In the genomic region with DNA sequence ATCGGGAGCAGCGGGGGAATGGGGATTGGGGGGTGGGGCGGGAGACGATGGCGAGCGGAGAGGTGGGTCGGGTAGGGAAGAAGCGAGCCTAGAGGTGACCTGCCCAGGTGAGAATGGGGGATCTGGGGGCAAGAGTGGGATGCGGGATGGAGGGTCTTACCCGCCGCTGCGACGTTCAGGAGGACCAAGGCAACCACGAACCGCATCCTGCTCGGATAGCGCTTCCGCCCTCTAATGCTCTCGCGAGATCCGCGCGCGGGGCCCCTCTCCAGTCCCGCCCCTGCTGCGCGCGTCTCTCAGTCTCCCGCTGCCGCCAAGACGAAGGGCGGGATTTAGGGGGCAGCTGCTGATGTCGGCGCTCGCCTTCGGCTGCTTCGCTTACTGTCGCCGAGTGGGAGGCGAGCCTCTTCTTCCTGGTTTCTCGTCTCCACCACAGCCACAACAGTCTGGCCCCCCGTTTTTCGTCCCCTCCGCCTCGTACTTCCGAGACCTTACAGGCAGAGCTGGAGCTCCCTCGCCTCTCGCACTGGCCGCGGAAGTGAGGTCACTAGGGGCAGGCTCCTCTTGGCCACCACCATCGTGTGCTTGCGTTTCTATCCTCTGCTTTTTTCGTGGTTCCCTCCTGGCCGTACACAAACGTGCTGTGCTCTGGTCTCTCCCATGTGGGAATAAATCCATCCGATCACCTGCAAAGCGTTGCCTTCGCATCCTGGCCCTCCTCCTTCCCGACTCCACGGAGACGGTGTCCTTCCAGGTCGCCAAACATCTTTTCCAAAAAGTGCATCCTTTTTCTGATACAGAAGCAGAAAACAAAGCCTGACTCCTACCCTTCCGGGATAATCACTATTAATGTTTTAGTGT, we compare ENCODE assay signal across 8 cellular contexts. TPM values are rescaled to one million over a fixed set of nuclear protein-coding genes. Genes with fewer than 3 reads are reported as not detected.
DNase-seq lines count a peak whose midpoint lies in the region; ATAC-seq and TF ChIP-seq lines count a peak whose summit lies in the region.

Gene TGOLN2, minus strand, starts transcription at position 233 of the 861 bp plus-strand sequence. Its CDS starts 27 bp downstream, at position 206.

- POLR2A ChIA-PET in PC-3 (lab: Charles Lee; ENCODE audit: unreplicated experiment): no interaction called here

- CTCF ChIA-PET in PC-3 (lab: Charles Lee): no interaction called here

- peak within 1 kb of the TSS; percentile 83 for H2AFZ ChIP-seq in PC-3 (ENCODE audit: low read length)

- peak within 1 kb of the TSS; percentile 89 for H3K9ac ChIP-seq in PC-3 (ENCODE audit: low read length)

- DNase-seq in DMS153 treated with DMSO at 0.1 percent for 48 hours (lab: John Stamatoyannopoulos, UW; ENCODE audit: unreplicated experiment): peak; percentile 82
- DNase-seq in Jurkat, Clone E6-1 (ENCODE audit: low read depth, low spot score): peak; percentile 92
- DNase-seq in PC-3: peak; percentile 93
- peak; percentile 93 for DNase-seq in activated T-cell treated with anti-CD3 and anti-CD28 coated beads for 48 hours (ENCODE audit: low read depth)
- DNase-seq in epithelial cell of proximal tubule (ENCODE audit: low read depth): no peak
- peak; percentile 94 for DNase-seq in mucosa of gallbladder (ENCODE audit: low spot score)
- DNase-seq in stimulated activated CD8-positive, alpha-beta memory T cell treated with anti-CD3 and anti-CD28 coated beads, Interleukin-4, amount 100 ng/mL, for 24 hours (ENCODE audit: low read depth): peak; percentile 90

- peak within 1 kb of the TSS; percentile 96 for H3K4me2 ChIP-seq in PC-3 (ENCODE audit: low read length)

- peaks cover 27% of the 10 kb centered on the region for H4K20me1 ChIP-seq in PC-3 (ENCODE audit: low read length)

- peaks cover 13% of the 10 kb centered on the region; the same call in 1 of the 2 replicates for H3K36me3 ChIP-seq in PC-3 (ENCODE audit: low read depth, low read length)

- BruUV-seq in PC-3 (replicated peaks; lab: Mats Ljungman, UMichigan): TSS peak; percentile 92

- peak within 1 kb of the TSS; percentile 99 for H3K4me3 ChIP-seq in Jurkat, Clone E6-1 (ENCODE audit: low read length)
- H3K4me3 ChIP-seq in PC-3 (ENCODE audit: low read length) (peak within 1 kb of the TSS; percentile 92), epithelial cell of proximal tubule (ENCODE audit: low read depth, low read length) (peak within 1 kb of the TSS; percentile 76)

- ATAC-seq in GM21619 (IDR thresholded peaks at IDR 0.05; ENCODE audit: unreplicated experiment) (peak; percentile 83), PC-3 (peak; percentile 96)

- peak within 1 kb of the TSS; percentile 70 for H3K27ac ChIP-seq in PC-3 (ENCODE audit: low read length)

- peaks cover 24% of the 10 kb centered on the region for H3K4me1 ChIP-seq in PC-3 (ENCODE audit: insufficient read depth, low read length)

- no peaks in the 10 kb centered on the region for H3F3A ChIP-seq in PC-3 (ENCODE audit: low read length, unreplicated experiment)

- no peaks in the 10 kb centered on the region for H3K9me2 ChIP-seq in PC-3 (replicated peaks; ENCODE audit: low read length)

- H3K79me2 ChIP-seq in PC-3 (ENCODE audit: low read length): peaks cover 54% of the 10 kb centered on the region

- intact Hi-C loops in PC-3 (cut with micrococcal nuclease): loop anchor here (5.0 kb wide), 1 partner anchor 274 kb away; the partner anchor contains the start of gene TMEM150A

- no peak for TF ChIP-seq CTCF in PC-3 (conservative IDR thresholded peaks at IDR 0.05; ENCODE audit: low read depth, low read length)
- peak; percentile 10 for TF ChIP-seq CTCF in epithelial cell of proximal tubule (conservative IDR thresholded peaks at IDR 0.05; ENCODE audit: low read depth, low read length)

- no peaks in the 10 kb centered on the region for H3K9me3 ChIP-seq in PC-3 (ENCODE audit: low read length)

- no peaks in the 10 kb centered on the region for H3K27me3 ChIP-seq in PC-3 (ENCODE audit: low read length)

RNA-seq across cellular contexts. Expression of gene TGOLN2, which starts in this region (rescaled TPM):
- polyA plus RNA-seq in Jurkat, Clone E6-1 (2012; ENCODE audit: insufficient read depth, insufficient read length): 36.3 TPM
- 48.9 and 67.3 TPM in 2 replicates for total RNA-seq in PC-3 (2014; rRNA removed)
- 72.4 and 74.7 TPM in 2 replicates for total RNA-seq in epithelial cell of proximal tubule
- total RNA-seq in mucosa of gallbladder: 237 TPM
